ENCODE assay signal across 19 cellular contexts in genomic region chr4:80065601-80066000, GRCh38.
"Had no signal": no experiment of that assay in that cellular context is flagged by ENCODE, and none has a peak within 500 bp of the region (broad histone marks: within the 10 kb centered on the region; RNA-seq: fewer than 3 reads in every experiment).

No MANE protein-coding gene starts in this region.

- H3K36me3 ChIP-seq: uterus had no signal

- H3K4me2 ChIP-seq: hepatocyte had no signal

- H3K4me3 ChIP-seq: hepatocyte, testis, uterus had no signal

- H2AFZ ChIP-seq: hepatocyte had no signal

- H3K27ac ChIP-seq: brain microvascular endothelial cell, hepatocyte, testis had no signal

- H3K9me3 Mint-ChIP-seq: activated naive CD4-positive, alpha-beta T cell treated with anti-CD3 and anti-CD28 coated beads, Interleukin-2, amount 50 U/mL, for 24 hours; naive B cell; stimulated activated naive B cell treated with anti-CD40 and anti-IgM and Interleukin-4, amounts not matched to agents 10 μg/mL and 1 μg/mL and 100 μg/mL, for 72 hours had no signal

- H3K27ac Mint-ChIP-seq: activated naive CD4-positive, alpha-beta T cell treated with anti-CD3 and anti-CD28 coated beads, Interleukin-2, amount 50 U/mL, for 24 hours; stimulated activated naive B cell treated with anti-CD40 and anti-IgM and Interleukin-4, amounts not matched to agents 10 μg/mL and 1 μg/mL and 100 μg/mL, for 72 hours had no signal

- H3K27me3 Mint-ChIP-seq: activated naive CD4-positive, alpha-beta T cell treated with anti-CD3 and anti-CD28 coated beads, Interleukin-2, amount 50 U/mL, for 24 hours; naive B cell; stimulated activated naive B cell treated with anti-CD40 and anti-IgM and Interleukin-4, amounts not matched to agents 10 μg/mL and 1 μg/mL and 100 μg/mL, for 72 hours had no signal

- H3K27me3 ChIP-seq: brain microvascular endothelial cell, hepatocyte, testis, uterus had no signal

- H3K4me1 ChIP-seq: testis, uterus had no signal

- H3K9me3 ChIP-seq: testis, uterus had no signal

- DNase-seq: activated gamma-delta T cell treated with Interleukin-2 at 50 U/mL for 16 hours; aorta; brain microvascular endothelial cell; caudate nucleus; effector memory CD4-positive, alpha-beta T cell; glutamatergic neuron; naive B cell; occipital lobe; small intestine; stimulated activated CD4-positive, alpha-beta T cell treated with anti-CD3 and anti-CD28 coated beads, Interleukin-2, amount 100 ng/mL, for 24 hours; stimulated activated CD8-positive, alpha-beta memory T cell treated with anti-CD3 and anti-CD28 coated beads, Interleukin-4, amount 100 ng/mL, for 48 hours; stimulated activated naive B cell treated with anti-CD40 and anti-IgM and Interleukin-4, amounts not matched to agents 10 μg/mL and 1 μg/mL and 100 μg/mL, for 72 hours; T-helper 1 cell; T-helper 9 cell; testis; uterus had no signal

- ATAC-seq: sciatic nerve; stimulated activated naive B cell treated with anti-CD40 and anti-IgM and Interleukin-4, amounts not matched to agents 10 μg/mL and 1 μg/mL and 100 μg/mL, for 72 hours had no signal

- H3K4me3 Mint-ChIP-seq: activated naive CD4-positive, alpha-beta T cell treated with anti-CD3 and anti-CD28 coated beads, Interleukin-2, amount 50 U/mL, for 24 hours; naive B cell; stimulated activated naive B cell treated with anti-CD40 and anti-IgM and Interleukin-4, amounts not matched to agents 10 μg/mL and 1 μg/mL and 100 μg/mL, for 72 hours had no signal
